In genomic region chr20:62937353-62938104, GRCh38 we compare ENCODE assay signal across 8 cellular contexts. TPM values are rescaled to one million over a fixed set of nuclear protein-coding genes. Genes with fewer than 3 reads are reported as not detected.
DNase-seq lines count a peak whose midpoint lies in the region; ATAC-seq and TF ChIP-seq lines count a peak whose summit lies in the region.

No MANE protein-coding gene starts in this region.

- H3K4me3 ChIP-seq in kidney epithelial cell (ENCODE audit: low read depth, low read length) = peak overlapping the region; percentile 82

- H3K36me3 ChIP-seq in kidney epithelial cell (ENCODE audit: control insufficient read depth, insufficient read depth, low read length) = peaks cover 3% of the 10 kb centered on the region

- H3K27me3 ChIP-seq in kidney epithelial cell (ENCODE audit: control insufficient read depth, insufficient read depth, low read length) = no peaks in the 10 kb centered on the region

- no peak for TF ChIP-seq CTCF in kidney epithelial cell (IDR thresholded peaks at IDR 0.05; ENCODE audit: insufficient read depth, low read length, poor library complexity, severe bottlenecking)

- TF ChIP-seq POLR2A in GM19193 (IDR thresholded peaks at IDR 0.05; ENCODE audit: extremely low read depth, insufficient read depth, insufficient read length) = peak; percentile 77

- peak; percentile 83 to 87 for DNase-seq in AML-193 (lab: John Stamatoyannopoulos, UW)
- DNase-seq in NCI-H446 treated with DMSO at 0.1 percent for 48 hours (lab: John Stamatoyannopoulos, UW) = peak; percentile 92
- peak; percentile 97 for DNase-seq in activated CD4-positive, CD25-positive, alpha-beta regulatory T cell treated with anti-CD3 and anti-CD28 coated beads, Interleukin-2, amount 50 U/mL, for 72 hours
- peak; percentile 87 for DNase-seq in cerebellar cortex (ENCODE audit: low spot score)
- peak; percentile 80 for DNase-seq in kidney epithelial cell (ENCODE audit: low read depth)
- peak; percentile 97 for DNase-seq in stimulated activated CD4-positive, alpha-beta T cell treated with anti-CD3 and anti-CD28 coated beads, Interleukin-15, amount 100 ng/mL, for 1 hour (ENCODE audit: low read depth in 1 of 2, low spot score in 1 of 2)

- peak; percentile 72 for ATAC-seq in HG03378 (IDR thresholded peaks at IDR 0.05; ENCODE audit: unreplicated experiment)

RNA-seq across cellular contexts. Expression of gene GID8, which starts 0.4 kb away (rescaled TPM):
- 32.9 and 36.3 TPM in 2 replicates for total RNA-seq in kidney epithelial cell

RNA-seq across cellular contexts. Expression of gene DIDO1, which starts 11.2 kb away (rescaled TPM):
- total RNA-seq in kidney epithelial cell = 37.9 and 40.2 TPM in 2 replicates

RNA-seq across cellular contexts. Expression of gene SLC17A9, which starts 15.0 kb away (rescaled TPM):
- 12.0 and 13.8 TPM in 2 replicates for total RNA-seq in kidney epithelial cell

Comparison
In these comparisons a context has a peak if more than half of its experiments do, and no peak if none do; other contexts are left out.
1. Peak in every context shown above with its lines: DNase-seq, ATAC-seq and H3K4me3 ChIP-seq.